Comparison of ENCODE assay signal across 11 cellular contexts in genomic region chr11:128689946-128690745, GRCh38. TPM values are rescaled to one million over a fixed set of nuclear protein-coding genes. Genes with fewer than 3 reads are reported as not detected.
DNase-seq lines count a peak whose midpoint lies in the region; ATAC-seq and TF ChIP-seq lines count a peak whose summit lies in the region.
"Had no signal": no experiment of that assay in that cellular context is flagged by ENCODE, and none has a peak within 500 bp of the region (broad histone marks: within the 10 kb centered on the region; RNA-seq: fewer than 3 reads in every experiment).

No MANE protein-coding gene starts in this region.

- no peak for TF ChIP-seq CTCF in parathyroid adenoma (IDR thresholded peaks at IDR 0.05)

- ATAC-seq in left cardiac atrium, result no peak
- ATAC-seq in effector memory CD8-positive, alpha-beta T cell (replicated peaks), result no peak

- DNase-seq in adipocyte (ENCODE audit: low read depth) (peak; percentile 23), left cardiac atrium (peak; percentile 58), NCI-H1436 treated with DMSO at 0.1 percent for 48 hours (lab: John Stamatoyannopoulos, UW) (no peak), EL (no peak)
- DNase-seq in effector memory CD8-positive, alpha-beta T cell, result no peak
- no peak for DNase-seq in activated naive CD4-positive, alpha-beta T cell treated with Interleukin-2 at 50 U/mL for 16 hours
- DNase-seq: activated CD4-positive, alpha-beta T cell treated with anti-CD3 and anti-CD28 coated beads, Interleukin-2, amount 10 ng/mL, durations not matched to agents 24 days and 14 days; COR-L47; stomach had no signal

- no peaks in the 10 kb centered on the region for H3K9me3 Mint-ChIP-seq in effector memory CD8-positive, alpha-beta T cell
- H3K9me3 Mint-ChIP-seq: activated CD4-positive, alpha-beta T cell treated with anti-CD3 and anti-CD28 coated beads, Interleukin-2, amount 10 ng/mL, durations not matched to agents 24 days and 14 days had no signal

- H3K27me3 ChIP-seq in BLaER1 treated with 17β-estradiol and CSF1 and Interleukin-3, amounts not matched to agents 10 nM and 100 nM, result peaks cover 34 to 43% (median 40%) of the 10 kb centered on the region in 11 experiments
- H3K27me3 ChIP-seq in adipocyte (replicated peaks; ENCODE audit: control insufficient read depth, insufficient read depth, low read length) (peaks cover 51% of the 10 kb centered on the region), parathyroid adenoma (ENCODE audit: control insufficient read depth, insufficient read depth, low read length) (no peaks in the 10 kb centered on the region)

- peaks cover 0 to 12% (median 3%) of the 10 kb centered on the region in 11 experiments; a peak in 6 of 22 replicates for H3K36me3 ChIP-seq in BLaER1 treated with 17β-estradiol and CSF1 and Interleukin-3, amounts not matched to agents 10 nM and 100 nM
- H3K36me3 ChIP-seq in adipocyte (ENCODE audit: control insufficient read depth, insufficient read depth, low read length, severe bottlenecking) (no peaks in the 10 kb centered on the region), parathyroid adenoma (ENCODE audit: control insufficient read depth, insufficient read depth, low read length) (no peaks in the 10 kb centered on the region)
- H3K36me3 ChIP-seq: stomach had no signal

- no peaks in the 10 kb centered on the region for H3K9me3 ChIP-seq in BLaER1 treated with 17β-estradiol and CSF1 and Interleukin-3, amounts not matched to agents 10 nM and 100 nM (replicated peaks in 1 of 11)
- H3K9me3 ChIP-seq in adipocyte (ENCODE audit: control insufficient read depth, low read length), result no peaks in the 10 kb centered on the region
- no peaks in the 10 kb centered on the region for H3K9me3 ChIP-seq in parathyroid adenoma (ENCODE audit: control insufficient read depth, low read length)
- H3K9me3 ChIP-seq: stomach had no signal

- intact Hi-C loops in left cardiac atrium (cut with DNase I), result no loop called here

- no peak overlapping the region for H3K4me3 Mint-ChIP-seq in effector memory CD8-positive, alpha-beta T cell

- peak overlapping the region; percentile 93 to 100 (median 99) for H3K9ac ChIP-seq in BLaER1 treated with 17β-estradiol and CSF1 and Interleukin-3, amounts not matched to agents 10 nM and 100 nM
- H3K9ac ChIP-seq in adipocyte (ENCODE audit: low read length) (no peak overlapping the region), parathyroid adenoma (no peak overlapping the region)

- peaks cover 28 to 34% of the 10 kb centered on the region in 2 donors for H3K4me1 Mint-ChIP-seq in effector memory CD8-positive, alpha-beta T cell (ENCODE audit: low read depth in 2 of 2)

- peak overlapping the region in 9 of 10 experiments; percentile 81 to 97 (median 95); a peak in 18 of 20 replicates for H3K4me3 ChIP-seq in BLaER1 treated with 17β-estradiol and CSF1 and Interleukin-3, amounts not matched to agents 10 nM and 100 nM
- H3K4me3 ChIP-seq in adipocyte (ENCODE audit: low read length), result peak overlapping the region; percentile 65
- no peak overlapping the region for H3K4me3 ChIP-seq in parathyroid adenoma (ENCODE audit: low read depth, low read length)

- peaks cover 31 to 32% of the 10 kb centered on the region in 2 donors for H3K27me3 Mint-ChIP-seq in effector memory CD8-positive, alpha-beta T cell

- peak overlapping the region; percentile 85 to 99 (median 95) for H3K4me2 ChIP-seq in BLaER1 treated with 17β-estradiol and CSF1 and Interleukin-3, amounts not matched to agents 10 nM and 100 nM
- H3K4me2 ChIP-seq in parathyroid adenoma (ENCODE audit: low read length), result no peak overlapping the region

- H3K27ac Mint-ChIP-seq in effector memory CD8-positive, alpha-beta T cell, result no peak overlapping the region

- no peak overlapping the region for H2AFZ ChIP-seq in parathyroid adenoma

- H3K36me3 Mint-ChIP-seq in effector memory CD8-positive, alpha-beta T cell (ENCODE audit: insufficient read depth), result peaks cover 43% of the 10 kb centered on the region

- H3K79me2 ChIP-seq in parathyroid adenoma, result no peaks in the 10 kb centered on the region

- peaks cover 61 to 69% (median 67%) of the 10 kb centered on the region in 10 experiments for H3K4me1 ChIP-seq in BLaER1 treated with 17β-estradiol and CSF1 and Interleukin-3, amounts not matched to agents 10 nM and 100 nM
- H3K4me1 ChIP-seq in adipocyte (ENCODE audit: control insufficient read depth, insufficient read depth, low read length) (peaks cover 17% of the 10 kb centered on the region), parathyroid adenoma (no peaks in the 10 kb centered on the region)

- H3K27ac ChIP-seq in BLaER1 treated with 17β-estradiol and CSF1 and Interleukin-3, amounts not matched to agents 10 nM and 100 nM, result peak overlapping the region; percentile 53 to 100 (median 99); a peak in 21 of 22 replicates
- H3K27ac ChIP-seq in parathyroid adenoma, result peak overlapping the region; percentile 4

- H4K20me1 ChIP-seq in BLaER1 treated with 17β-estradiol and CSF1 and Interleukin-3, amounts not matched to agents 10 nM and 100 nM, result peaks cover 0 to 12% (median 0%) of the 10 kb centered on the region in 11 experiments; a peak in 5 of 22 replicates

RNA-seq across cellular contexts. Expression of gene FLI1, which starts 3.7 kb away (rescaled TPM):
- 10 to 100 TPM; 22.1 to 27.9 TPM for total RNA-seq in left cardiac atrium

Comparison
In these comparisons a context has a peak if more than half of its experiments do, and no peak if none do; other contexts are left out.
1. H3K9ac ChIP-seq: peak in BLaER1 treated with 17β-estradiol and CSF1 and Interleukin-3, amounts not matched to agents 10 nM and 100 nM (11 of 11); none in adipocyte (single experiment) and parathyroid adenoma (single experiment).
2. DNase-seq: peak in adipocyte (single experiment) and left cardiac atrium (single experiment); none in NCI-H1436 treated with DMSO at 0.1 percent for 48 hours (single experiment), EL (single experiment), effector memory CD8-positive, alpha-beta T cell (0 of 3) and activated naive CD4-positive, alpha-beta T cell treated with Interleukin-2 at 50 U/mL for 16 hours (single experiment).